Comparison of ENCODE assay signal across 24 cellular contexts in the genomic region with DNA sequence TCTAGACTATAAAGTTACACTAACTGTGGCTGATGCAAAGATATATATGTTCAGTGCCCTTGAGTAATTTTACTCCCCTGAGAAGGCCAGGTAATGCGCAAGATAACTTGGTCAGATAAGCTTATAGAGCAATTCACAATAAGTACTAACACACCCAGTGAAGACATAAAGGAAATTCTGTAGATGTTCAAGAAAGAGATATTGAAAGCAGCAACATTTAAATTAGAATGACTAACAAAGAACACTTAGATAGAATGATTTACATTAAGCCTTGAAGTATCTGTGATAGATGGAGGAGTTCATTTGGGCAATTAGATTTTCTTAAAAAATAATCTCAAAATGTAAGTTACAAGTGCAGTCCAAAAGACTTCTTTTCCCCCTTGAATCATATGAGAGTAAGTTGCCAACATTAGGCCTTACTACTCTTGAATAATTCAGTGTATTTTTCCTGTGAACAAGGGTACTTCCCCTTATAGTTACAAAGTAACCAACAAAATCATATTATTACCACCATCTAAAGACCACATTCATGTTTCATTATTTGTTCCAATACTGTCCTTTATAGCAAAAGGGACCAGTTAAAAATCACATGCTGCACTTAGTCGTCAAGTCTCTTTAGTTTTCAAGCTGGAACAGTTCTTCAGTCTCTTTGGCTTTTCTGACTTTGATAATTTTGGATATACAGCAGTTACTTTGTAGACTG. TPM values are rescaled to one million over a fixed set of nuclear protein-coding genes. Genes with fewer than 3 reads are reported as not detected.
A peak's percentile ranks its signal among the peaks of the same experiment; 100 is the strongest.
DNase-seq lines count a peak whose midpoint lies in the region; ATAC-seq and TF ChIP-seq lines count a peak whose summit lies in the region.
"Had no signal": no experiment of that assay in that cellular context is flagged by ENCODE, and none has a peak within 500 bp of the region (broad histone marks: within the 10 kb centered on the region; RNA-seq: fewer than 3 reads in every experiment).

No MANE protein-coding gene starts in this region.

- TF ChIP-seq CTCF in activated CD8-positive, alpha-beta T cell treated with anti-CD3 and anti-CD28 coated beads for 36 hours (IDR thresholded peaks at IDR 0.05): no peak
- no peak for TF ChIP-seq CTCF in endothelial cell (IDR thresholded peaks at IDR 0.05; ENCODE audit: unreplicated experiment)

- intact Hi-C loops in activated CD8-positive, alpha-beta T cell treated with anti-CD3 and anti-CD28 coated beads for 36 hours (cut with micrococcal nuclease): no loop called here

- no peaks in the 10 kb centered on the region for H3K27me3 Mint-ChIP-seq in activated CD8-positive, alpha-beta T cell treated with anti-CD3 and anti-CD28 coated beads for 36 hours
- no peaks in the 10 kb centered on the region for H3K27me3 Mint-ChIP-seq in activated CD8-positive, alpha-beta T cell treated with anti-CD3 and anti-CD28 coated beads, Interleukin-2, amount 10 ng/mL, durations not matched to agents 7 days and 5 days (ENCODE audit: low read depth)
- no peaks in the 10 kb centered on the region for H3K27me3 Mint-ChIP-seq in stimulated activated naive CD8-positive, alpha-beta T cell treated with anti-CD3 and anti-CD28 coated beads, Interleukin-15, amount 100 ng/mL, for 72 hours
- no peaks in the 10 kb centered on the region for H3K27me3 Mint-ChIP-seq in endothelial cell (ENCODE audit: unreplicated experiment)
- H3K27me3 Mint-ChIP-seq: activated CD4-positive, alpha-beta T cell treated with anti-CD3 and anti-CD28 coated beads, Interleukin-2, amount 10 ng/mL, durations not matched to agents 24 days and 14 days had no signal

- peaks cover 29% of the 10 kb centered on the region for H3K36me3 Mint-ChIP-seq in activated CD8-positive, alpha-beta T cell treated with anti-CD3 and anti-CD28 coated beads for 36 hours (ENCODE audit: low read depth)
- peaks cover 11% of the 10 kb centered on the region for H3K36me3 Mint-ChIP-seq in activated CD8-positive, alpha-beta T cell treated with anti-CD3 and anti-CD28 coated beads, Interleukin-2, amount 10 ng/mL, durations not matched to agents 7 days and 5 days (ENCODE audit: low read depth)
- H3K36me3 Mint-ChIP-seq in endothelial cell (ENCODE audit: low read depth, unreplicated experiment): peaks cover 10% of the 10 kb centered on the region

- H3K27ac Mint-ChIP-seq in activated CD8-positive, alpha-beta T cell treated with anti-CD3 and anti-CD28 coated beads for 36 hours: no peak overlapping the region
- no peak overlapping the region for H3K27ac Mint-ChIP-seq in activated CD8-positive, alpha-beta T cell treated with anti-CD3 and anti-CD28 coated beads, Interleukin-2, amount 10 ng/mL, durations not matched to agents 7 days and 5 days
- H3K27ac Mint-ChIP-seq in stimulated activated naive CD8-positive, alpha-beta T cell treated with anti-CD3 and anti-CD28 coated beads, Interleukin-15, amount 100 ng/mL, for 72 hours: no peak overlapping the region
- H3K27ac Mint-ChIP-seq in endothelial cell (ENCODE audit: unreplicated experiment): no peak overlapping the region
- H3K27ac Mint-ChIP-seq: activated CD4-positive, alpha-beta T cell treated with anti-CD3 and anti-CD28 coated beads, Interleukin-2, amount 10 ng/mL, durations not matched to agents 24 days and 14 days had no signal

- POLR2A ChIA-PET in activated CD8-positive, alpha-beta T cell treated with anti-CD3 and anti-CD28 coated beads for 36 hours (lab: Charles Lee): no interaction called here
- POLR2A ChIA-PET in activated CD8-positive, alpha-beta T cell treated with anti-CD3 and anti-CD28 coated beads, Interleukin-2, amount 10 ng/mL, durations not matched to agents 7 days and 5 days (lab: Charles Lee): no interaction called here

- ATAC-seq in activated CD8-positive, alpha-beta T cell treated with anti-CD3 and anti-CD28 coated beads for 36 hours: peak; percentile 17
- no peak for ATAC-seq in activated CD8-positive, alpha-beta T cell treated with anti-CD3 and anti-CD28 coated beads, Interleukin-2, amount 10 ng/mL, durations not matched to agents 7 days and 5 days
- ATAC-seq in HG02642 (IDR thresholded peaks at IDR 0.05; ENCODE audit: poor library complexity, unreplicated experiment) (peak; percentile 48), HG03378 (IDR thresholded peaks at IDR 0.05; ENCODE audit: unreplicated experiment) (peak; percentile 58)
- peak; percentile 48 for ATAC-seq in stimulated activated naive CD8-positive, alpha-beta T cell treated with anti-CD3 and anti-CD28 coated beads, Interleukin-15, amount 100 ng/mL, for 72 hours

- H3K4me3 Mint-ChIP-seq in activated CD8-positive, alpha-beta T cell treated with anti-CD3 and anti-CD28 coated beads for 36 hours: no peak overlapping the region
- no peak overlapping the region for H3K4me3 Mint-ChIP-seq in activated CD8-positive, alpha-beta T cell treated with anti-CD3 and anti-CD28 coated beads, Interleukin-2, amount 10 ng/mL, durations not matched to agents 7 days and 5 days
- no peak overlapping the region for H3K4me3 Mint-ChIP-seq in stimulated activated naive CD8-positive, alpha-beta T cell treated with anti-CD3 and anti-CD28 coated beads, Interleukin-15, amount 100 ng/mL, for 72 hours
- H3K4me3 Mint-ChIP-seq in endothelial cell (ENCODE audit: unreplicated experiment): no peak overlapping the region
- H3K4me3 Mint-ChIP-seq: activated CD4-positive, alpha-beta T cell treated with anti-CD3 and anti-CD28 coated beads, Interleukin-2, amount 10 ng/mL, durations not matched to agents 24 days and 14 days; nephron progenitor cell had no signal

- peaks cover 2% of the 10 kb centered on the region for H3K4me1 Mint-ChIP-seq in activated CD8-positive, alpha-beta T cell treated with anti-CD3 and anti-CD28 coated beads for 36 hours (ENCODE audit: low read depth)
- H3K4me1 Mint-ChIP-seq in activated CD8-positive, alpha-beta T cell treated with anti-CD3 and anti-CD28 coated beads, Interleukin-2, amount 10 ng/mL, durations not matched to agents 7 days and 5 days (ENCODE audit: low read depth): no peaks in the 10 kb centered on the region
- H3K4me1 Mint-ChIP-seq in stimulated activated naive CD8-positive, alpha-beta T cell treated with anti-CD3 and anti-CD28 coated beads, Interleukin-15, amount 100 ng/mL, for 72 hours: peaks cover 7% of the 10 kb centered on the region
- no peaks in the 10 kb centered on the region for H3K4me1 Mint-ChIP-seq in endothelial cell (ENCODE audit: unreplicated experiment)
- H3K4me1 Mint-ChIP-seq: nephron progenitor cell had no signal

- no peaks in the 10 kb centered on the region for H3K9me3 Mint-ChIP-seq in activated CD8-positive, alpha-beta T cell treated with anti-CD3 and anti-CD28 coated beads for 36 hours
- no peaks in the 10 kb centered on the region for H3K9me3 Mint-ChIP-seq in activated CD8-positive, alpha-beta T cell treated with anti-CD3 and anti-CD28 coated beads, Interleukin-2, amount 10 ng/mL, durations not matched to agents 7 days and 5 days (ENCODE audit: insufficient read depth)
- no peaks in the 10 kb centered on the region for H3K9me3 Mint-ChIP-seq in stimulated activated naive CD8-positive, alpha-beta T cell treated with anti-CD3 and anti-CD28 coated beads, Interleukin-15, amount 100 ng/mL, for 72 hours
- no peaks in the 10 kb centered on the region for H3K9me3 Mint-ChIP-seq in endothelial cell (ENCODE audit: unreplicated experiment)
- H3K9me3 Mint-ChIP-seq: activated CD4-positive, alpha-beta T cell treated with anti-CD3 and anti-CD28 coated beads, Interleukin-2, amount 10 ng/mL, durations not matched to agents 24 days and 14 days had no signal

- DNase-seq in activated CD8-positive, alpha-beta T cell treated with anti-CD3 and anti-CD28 coated beads for 36 hours: no peak
- no peak for DNase-seq in activated CD8-positive, alpha-beta T cell treated with anti-CD3 and anti-CD28 coated beads, Interleukin-2, amount 10 ng/mL, durations not matched to agents 7 days and 5 days
- DNase-seq in stimulated activated naive CD8-positive, alpha-beta T cell treated with anti-CD3 and anti-CD28 coated beads, Interleukin-15, amount 100 ng/mL, for 72 hours: no peak
- no peak for DNase-seq in endothelial cell (ENCODE audit: low spot score)
- DNase-seq in 8988T: no peak
- DNase-seq in AML-193 (lab: John Stamatoyannopoulos, UW): no peak
- DNase-seq: activated CD4-positive, alpha-beta T cell treated with anti-CD3 and anti-CD28 coated beads, Interleukin-2, amount 10 ng/mL, durations not matched to agents 24 days and 14 days; activated gamma-delta T cell treated with Interleukin-2 at 50 U/mL for 16 hours; activated T-cell treated with anti-CD3 and anti-CD28 coated beads, Interleukin-2, amount 50 U/mL, for 1 hour; Calu3; DND-41; effector memory CD4-positive, alpha-beta T cell; GF-D8; KBM-7; NCI-H1092 treated with DMSO at 0.1 percent for 48 hours; NCI-H1694 treated with DMSO at 0.1 percent for 48 hours; NCI-H446; NCI-H774; nephron progenitor cell; SIG-M5; stimulated activated CD4-positive, alpha-beta T cell treated with anti-CD3 and anti-CD28 coated beads, Interleukin-4, amount 100 ng/mL, for 24 hours; upper lobe of left lung had no signal

- CTCF ChIA-PET in activated CD8-positive, alpha-beta T cell treated with anti-CD3 and anti-CD28 coated beads for 36 hours (lab: Charles Lee): no interaction called here
- CTCF ChIA-PET in activated CD8-positive, alpha-beta T cell treated with anti-CD3 and anti-CD28 coated beads, Interleukin-2, amount 10 ng/mL, durations not matched to agents 7 days and 5 days (lab: Charles Lee): no interaction called here

RNA-seq across cellular contexts. Expression of a gene that starts 44.4 kb away (rescaled TPM):
- under 1 TPM in 1 of 2 experiments, not detected in 1; 0.18 TPM for total RNA-seq in activated CD8-positive, alpha-beta T cell treated with anti-CD3 and anti-CD28 coated beads for 36 hours
- total RNA-seq in activated CD8-positive, alpha-beta T cell treated with anti-CD3 and anti-CD28 coated beads, Interleukin-2, amount 10 ng/mL, durations not matched to agents 7 days and 5 days: under 1 TPM; 0.26 to 0.34 TPM
- 4.4 TPM for total RNA-seq in endothelial cell (ENCODE audit: unreplicated experiment)

RNA-seq across cellular contexts. Expression of a gene that starts 56.4 kb away (rescaled TPM):
- 10 to 100 TPM; 10.8 to 11.7 TPM for total RNA-seq in activated CD8-positive, alpha-beta T cell treated with anti-CD3 and anti-CD28 coated beads for 36 hours
- total RNA-seq in activated CD8-positive, alpha-beta T cell treated with anti-CD3 and anti-CD28 coated beads, Interleukin-2, amount 10 ng/mL, durations not matched to agents 7 days and 5 days: 1 to 10 TPM; 7.6 to 9.8 TPM
- 15.3 TPM for total RNA-seq in endothelial cell (ENCODE audit: unreplicated experiment)

RNA-seq across cellular contexts. Expression of a gene that starts 56.5 kb away (rescaled TPM):
- 10 to 100 TPM; 41.2 to 46.6 TPM for total RNA-seq in activated CD8-positive, alpha-beta T cell treated with anti-CD3 and anti-CD28 coated beads for 36 hours
- total RNA-seq in activated CD8-positive, alpha-beta T cell treated with anti-CD3 and anti-CD28 coated beads, Interleukin-2, amount 10 ng/mL, durations not matched to agents 7 days and 5 days: 10 to 100 TPM; 17.1 to 21.4 TPM
- 13.9 TPM for total RNA-seq in endothelial cell (ENCODE audit: unreplicated experiment)
